16 cellular contexts compared by ENCODE assay signal in genomic region chr10:103748020-103748419, GRCh38.
A peak's percentile ranks its signal among the peaks of the same experiment; 100 is the strongest.
DNase-seq lines count a peak whose midpoint lies in the region; FAIRE-seq and TF ChIP-seq lines count a peak whose summit lies in the region.
"Had no signal": no experiment of that assay in that cellular context is flagged by ENCODE, and none has a peak within 500 bp of the region (broad histone marks: within the 10 kb centered on the region; RNA-seq: fewer than 3 reads in every experiment).

No MANE protein-coding gene starts in this region.

- peaks cover 75% of the 10 kb centered on the region for H3K4me1 ChIP-seq in keratinocyte (ENCODE audit: control insufficient read depth, extremely low read depth, insufficient read depth, low read length)

- no peaks in the 10 kb centered on the region for H3K27me3 Mint-ChIP-seq in activated T-helper 1 cell treated with anti-CD3 and anti-CD28 coated beads, Interleukin-12 subunit alpha, Interleukin-12 subunit beta, Interleukin-2, Interleukin-4 antibody, amounts not matched to agents 30 ng/mL and 10 ng/mL and 1 ng/mL, durations not matched to agents 14 hours and 24 hours and 36 hours (ENCODE audit: insufficient read depth)
- H3K27me3 Mint-ChIP-seq: stimulated activated naive CD8-positive, alpha-beta T cell treated with anti-CD3 and anti-CD28 coated beads, Interleukin-15, Interleukin-2, amounts not matched to agents 100 ng/mL and 50 ng/mL, for 24 hours had no signal

- H3K4me3 ChIP-seq in keratinocyte (ENCODE audit: control insufficient read depth in 2 of 3, extremely low read depth in 1 of 3, insufficient read depth in 2 of 3, low read depth in 1 of 3, low read length in 3 of 3) = peak overlapping the region in 2 of 3 experiments; percentile 0 to 36
- H3K4me3 ChIP-seq: SK-N-MC had no signal

- peak overlapping the region; percentile 93 for H3K27ac ChIP-seq in keratinocyte (ENCODE audit: control insufficient read depth, insufficient read depth, low read length)
- H3K27ac ChIP-seq: SK-N-MC had no signal

- H3K4me1 Mint-ChIP-seq in activated T-helper 1 cell treated with anti-CD3 and anti-CD28 coated beads, Interleukin-12 subunit alpha, Interleukin-12 subunit beta, Interleukin-2, Interleukin-4 antibody, amounts not matched to agents 30 ng/mL and 10 ng/mL and 1 ng/mL, durations not matched to agents 14 hours and 24 hours and 36 hours (ENCODE audit: low read depth) = peaks cover 59% of the 10 kb centered on the region

- dilution Hi-C loops in keratinocyte (cut with MboI; ENCODE audit: extremely low pct_ligation_motif_present, low sequenced_read_pairs) = no loop called here

- H3K9me1 ChIP-seq in keratinocyte (ENCODE audit: control insufficient read depth, extremely low read depth, insufficient read depth, low read length) = peaks cover 4% of the 10 kb centered on the region

- peak; percentile 96 for FAIRE-seq in keratinocyte (lab: Jason Lieb, UNC)

- no peaks in the 10 kb centered on the region for H3K27me3 ChIP-seq in keratinocyte (ENCODE audit: control insufficient read depth, extremely low read depth, insufficient read depth, low read length)

- peaks cover 12% of the 10 kb centered on the region for H3K9me3 Mint-ChIP-seq in activated T-helper 1 cell treated with anti-CD3 and anti-CD28 coated beads, Interleukin-12 subunit alpha, Interleukin-12 subunit beta, Interleukin-2, Interleukin-4 antibody, amounts not matched to agents 30 ng/mL and 10 ng/mL and 1 ng/mL, durations not matched to agents 14 hours and 24 hours and 36 hours
- H3K9me3 Mint-ChIP-seq: stimulated activated naive CD8-positive, alpha-beta T cell treated with anti-CD3 and anti-CD28 coated beads, Interleukin-15, Interleukin-2, amounts not matched to agents 100 ng/mL and 50 ng/mL, for 24 hours had no signal

- no peak overlapping the region for H2AFZ ChIP-seq in keratinocyte (ENCODE audit: control insufficient read depth, low read length)

- peak; percentile 27 for DNase-seq in stimulated activated CD4-positive, alpha-beta T cell treated with anti-CD3 and anti-CD28 coated beads, Interleukin-4, amount 100 ng/mL, for 24 hours
- DNase-seq in stimulated activated CD4-positive, alpha-beta T cell treated with anti-CD3 and anti-CD28 coated beads, Interleukin-4, amount 100 ng/mL, for 4 hours = no peak
- peak; percentile 41 for DNase-seq in activated T-helper 1 cell treated with anti-CD3 and anti-CD28 coated beads, Interleukin-12 subunit alpha, Interleukin-12 subunit beta, Interleukin-2, Interleukin-4 antibody, amounts not matched to agents 30 ng/mL and 10 ng/mL and 1 ng/mL, durations not matched to agents 14 hours and 24 hours and 36 hours (ENCODE audit: low spot score)
- no peak for DNase-seq in keratinocyte (ENCODE audit: low read depth, low spot score)
- no peak for DNase-seq in NCI-H1417 treated with DMSO at 0.1 percent for 48 hours (lab: John Stamatoyannopoulos, UW)
- no peak for DNase-seq in COLO829 (ENCODE audit: low spot score)
- DNase-seq in D341Med (ENCODE audit: low spot score) = no peak
- no peak for DNase-seq in OCI-M2 (lab: John Stamatoyannopoulos, UW; ENCODE audit: unreplicated experiment)
- DNase-seq: DMS53, MM.1S, NCI-H1930, NCI-H524, OCI-M1 had no signal

- H3K9me3 ChIP-seq in keratinocyte (ENCODE audit: control insufficient read depth, low read depth, low read length) = no peaks in the 10 kb centered on the region

- no peak for TF ChIP-seq CTCF in keratinocyte (optimal IDR thresholded peaks at IDR 0.05 in 1 of 3, IDR thresholded peaks at IDR 0.05 in 1 of 3, conservative IDR thresholded peaks at IDR 0.05 in 1 of 3; ENCODE audit: extremely low read depth in 1 of 3, insufficient read depth in 2 of 3, low read length in 3 of 3)

- intact Hi-C loops in activated T-helper 1 cell treated with anti-CD3 and anti-CD28 coated beads, Interleukin-12 subunit alpha, Interleukin-12 subunit beta, Interleukin-2, Interleukin-4 antibody, amounts not matched to agents 30 ng/mL and 10 ng/mL and 1 ng/mL, durations not matched to agents 14 hours and 24 hours and 36 hours (cut with micrococcal nuclease) = loop anchor here (1.0 kb wide), 1 partner anchor 10 kb away; no protein-coding TSS in a partner anchor

- H3K9ac ChIP-seq in keratinocyte (ENCODE audit: control insufficient read depth, extremely low read depth, insufficient read depth, low read length) = peak overlapping the region; percentile 75

- H3K36me3 Mint-ChIP-seq in activated T-helper 1 cell treated with anti-CD3 and anti-CD28 coated beads, Interleukin-12 subunit alpha, Interleukin-12 subunit beta, Interleukin-2, Interleukin-4 antibody, amounts not matched to agents 30 ng/mL and 10 ng/mL and 1 ng/mL, durations not matched to agents 14 hours and 24 hours and 36 hours (ENCODE audit: low read depth) = peaks cover 3% of the 10 kb centered on the region

- H3K36me3 ChIP-seq in keratinocyte (ENCODE audit: control insufficient read depth in 2 of 2, extremely low read depth in 1 of 2, insufficient read depth in 2 of 2, low read length in 2 of 2) = peaks cover 7 to 32% of the 10 kb centered on the region in 2 experiments

- H3K4me3 Mint-ChIP-seq in activated T-helper 1 cell treated with anti-CD3 and anti-CD28 coated beads, Interleukin-12 subunit alpha, Interleukin-12 subunit beta, Interleukin-2, Interleukin-4 antibody, amounts not matched to agents 30 ng/mL and 10 ng/mL and 1 ng/mL, durations not matched to agents 14 hours and 24 hours and 36 hours = peak overlapping the region; percentile 33
- H3K4me3 Mint-ChIP-seq: B cell; stimulated activated naive CD8-positive, alpha-beta T cell treated with anti-CD3 and anti-CD28 coated beads, Interleukin-15, Interleukin-2, amounts not matched to agents 100 ng/mL and 50 ng/mL, for 24 hours had no signal

- peak overlapping the region; percentile 74 for H3K27ac Mint-ChIP-seq in activated T-helper 1 cell treated with anti-CD3 and anti-CD28 coated beads, Interleukin-12 subunit alpha, Interleukin-12 subunit beta, Interleukin-2, Interleukin-4 antibody, amounts not matched to agents 30 ng/mL and 10 ng/mL and 1 ng/mL, durations not matched to agents 14 hours and 24 hours and 36 hours
- H3K27ac Mint-ChIP-seq: B cell; stimulated activated naive CD8-positive, alpha-beta T cell treated with anti-CD3 and anti-CD28 coated beads, Interleukin-15, Interleukin-2, amounts not matched to agents 100 ng/mL and 50 ng/mL, for 24 hours had no signal

- peak overlapping the region; percentile 76 for H3K4me2 ChIP-seq in keratinocyte (ENCODE audit: control insufficient read depth, extremely low read depth, insufficient read depth, low read depth, low read length)

- peaks cover 52% of the 10 kb centered on the region for H3K79me2 ChIP-seq in keratinocyte (ENCODE audit: control insufficient read depth, insufficient read depth, low read length)

- no peaks in the 10 kb centered on the region for H4K20me1 ChIP-seq in keratinocyte (ENCODE audit: control insufficient read depth, extremely low read depth, insufficient read depth, low read length)

Comparison
In these comparisons a context has a peak if more than half of its experiments do, and no peak if none do; other contexts are left out.
1. DNase-seq: peak in stimulated activated CD4-positive, alpha-beta T cell treated with anti-CD3 and anti-CD28 coated beads, Interleukin-4, amount 100 ng/mL, for 24 hours (single experiment) and activated T-helper 1 cell treated with anti-CD3 and anti-CD28 coated beads, Interleukin-12 subunit alpha, Interleukin-12 subunit beta, Interleukin-2, Interleukin-4 antibody, amounts not matched to agents 30 ng/mL and 10 ng/mL and 1 ng/mL, durations not matched to agents 14 hours and 24 hours and 36 hours (single experiment); none in stimulated activated CD4-positive, alpha-beta T cell treated with anti-CD3 and anti-CD28 coated beads, Interleukin-4, amount 100 ng/mL, for 4 hours (0 of 2), keratinocyte (single experiment), NCI-H1417 treated with DMSO at 0.1 percent for 48 hours (single experiment), COLO829 (single experiment), D341Med (single experiment) and OCI-M2 (single experiment).